In the genomic region with DNA sequence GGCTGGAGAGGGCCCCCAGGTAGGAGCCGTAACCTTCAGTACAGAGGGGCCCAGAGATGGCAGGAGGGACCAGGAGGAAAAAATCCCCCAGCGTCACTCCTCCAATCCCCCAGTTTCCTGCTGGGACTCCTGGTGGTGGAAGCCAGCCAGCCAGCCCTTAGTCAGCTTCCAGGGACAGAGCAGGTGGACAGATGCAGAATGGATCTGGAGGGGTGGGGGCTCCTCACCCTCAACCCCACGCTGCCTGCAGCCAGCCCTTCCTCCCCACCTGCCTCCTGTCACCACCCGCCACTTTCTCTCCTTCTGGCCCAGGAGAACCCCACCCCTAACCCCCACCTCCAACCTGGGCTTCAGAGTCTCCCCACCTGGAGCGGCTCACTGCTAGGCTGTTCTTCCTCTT, we compare ENCODE assay signal across 25 cellular contexts. TPM values are rescaled to one million over a fixed set of nuclear protein-coding genes. Genes with fewer than 3 reads are reported as not detected.
"Had no signal": no experiment of that assay in that cellular context is flagged by ENCODE, and none has a peak within 500 bp of the region (broad histone marks: within the 10 kb centered on the region; RNA-seq: fewer than 3 reads in every experiment).

No MANE protein-coding gene starts in this region.

- H3K27me3 ChIP-seq: breast epithelium had no signal

- H3K36me3 ChIP-seq: breast epithelium had no signal

- H3K4me3 ChIP-seq: breast epithelium had no signal

- H3K4me1 ChIP-seq: breast epithelium had no signal

- H3K27ac ChIP-seq: breast epithelium, VCaP had no signal

- DNase-seq: activated CD4-positive, alpha-beta memory T cell treated with anti-CD3 and anti-CD28 coated beads, Interleukin-2, amount 10 ng/mL, durations not matched to agents 7 days and 5 days; activated CD4-positive, alpha-beta T cell treated with anti-CD3 and anti-CD28 coated beads for 36 hours; activated CD4-positive, alpha-beta T cell treated with anti-CD3 and anti-CD28 coated beads, Interleukin-2, amount 50 U/mL, for 1 hour; activated gamma-delta T cell; activated naive CD4-positive, alpha-beta T cell treated with anti-CD3 and anti-CD28 coated beads, Interleukin-2, amount 10 ng/mL, durations not matched to agents 7 days and 5 days; activated naive CD8-positive, alpha-beta T cell treated with anti-CD3 and anti-CD28 coated beads for 36 hours; activated T-cell treated with anti-CD3 and anti-CD28 coated beads for 4 hours; activated T-cell treated with anti-CD3 and anti-CD28 coated beads, Interleukin-2, amount 50 U/mL, for 48 hours; cortex of kidney; KG1; NCI-H1092; NCI-H2029 treated with DMSO at 0.1 percent for 48 hours; NCI-H226; NCI-H510A; NCI-H526 treated with DMSO at 0.1 percent for 48 hours; SK-N-SH; T-helper 1 cell had no signal

- H3K9ac ChIP-seq: SK-N-SH had no signal

- H3K4me2 ChIP-seq: SK-N-SH had no signal

- H3K9me3 ChIP-seq: breast epithelium, SK-N-SH had no signal

RNA-seq across cellular contexts. Expression of a gene that starts 21.1 kb away (rescaled TPM):
- total RNA-seq: activated CD4-positive, alpha-beta memory T cell treated with anti-CD3 and anti-CD28 coated beads, Interleukin-2, amount 10 ng/mL, durations not matched to agents 7 days and 5 days; activated CD4-positive, alpha-beta T cell treated with anti-CD3 and anti-CD28 coated beads for 36 hours; activated naive CD8-positive, alpha-beta T cell treated with anti-CD3 and anti-CD28 coated beads for 36 hours; activated T-helper 17 cell treated with anti-CD3 and anti-CD28 coated beads, Interleukin-2, amount 50 U/mL, for 72 hours; LHCN-M2; M059J; OCI-LY7; RPMI7951; T-helper 2 cell treated with Interferon-gamma antibody and Interleukin-4, amounts not matched to agents 100 ng/mL and 5 ng/mL, for 36 hours had no signal
- polyA plus RNA-seq: SK-N-SH had no signal

RNA-seq across cellular contexts. Expression of a gene that starts 51.2 kb away (rescaled TPM):
- total RNA-seq: OCI-LY7 had no signal
